In genomic region chr20:13089950-13090469, GRCh38 we compare ENCODE assay signal across 1 cellular context.
TF ChIP-seq lines count a peak whose summit lies in the region.

No MANE protein-coding gene starts in this region.

TF ChIP-seq in HepG2, 621 proteins besides CTCF, POLR2A, EP300 and RAD21 (continued from another document):
- no peak for TF ChIP-seq ARHGAP35 (CRISPR knock-in tag; IDR thresholded peaks at IDR 0.05; ENCODE audit: borderline replicate concordance)
- peak; percentile 36; the same call in 1 of the 2 replicates for TF ChIP-seq MYPOP (CRISPR knock-in tag; IDR thresholded peaks at IDR 0.05)
- TF ChIP-seq ATF7-NPFF (CRISPR knock-in tag; IDR thresholded peaks at IDR 0.05; ENCODE audit: low read depth): no peak
- TF ChIP-seq ZNF724P (CRISPR knock-in tag; IDR thresholded peaks at IDR 0.05; ENCODE audit: borderline replicate concordance): no peak
- no peak for TF ChIP-seq DNMT1 (CRISPR knock-in tag; IDR thresholded peaks at IDR 0.05)
- TF ChIP-seq ZNF124 (CRISPR knock-in tag; IDR thresholded peaks at IDR 0.05): peak; percentile 97
- TF ChIP-seq HDAC2 (CRISPR knock-in tag; IDR thresholded peaks at IDR 0.05): peak; percentile 99
- TF ChIP-seq TOPORS (CRISPR knock-in tag; IDR thresholded peaks at IDR 0.05): no peak; the same call in 1 of the 2 replicates
- TF ChIP-seq ZNF644 (CRISPR knock-in tag; IDR thresholded peaks at IDR 0.05; ENCODE audit: low read depth): peak; percentile 83
- TF ChIP-seq ZBTB33 (CRISPR knock-in tag; IDR thresholded peaks at IDR 0.05): no peak
- TF ChIP-seq HOMEZ (CRISPR knock-in tag; IDR thresholded peaks at IDR 0.05; ENCODE audit: low read depth): peak; percentile 99
